Comparison of ENCODE assay signal across 26 cellular contexts in the genomic region with DNA sequence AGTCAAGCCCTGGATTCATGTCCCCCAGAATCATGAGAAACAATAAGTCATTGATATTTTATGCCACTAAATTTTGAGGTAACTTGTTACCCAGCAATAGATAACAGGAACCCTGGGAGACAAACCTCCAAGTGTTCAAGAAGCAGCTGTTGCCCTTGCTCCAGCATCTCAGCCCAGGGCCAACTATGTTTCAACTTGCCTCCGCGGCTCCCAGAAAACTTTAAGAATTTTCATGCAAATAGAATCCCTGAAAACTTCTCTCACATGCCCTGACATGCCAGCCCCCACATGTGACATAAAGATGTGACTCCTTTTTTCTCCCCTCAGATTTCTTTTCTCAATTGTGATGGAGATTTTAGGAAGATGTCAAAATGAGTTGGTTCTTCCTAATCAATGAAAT. TPM values are rescaled to one million over a fixed set of nuclear protein-coding genes. Genes with fewer than 3 reads are reported as not detected.
A peak's percentile ranks its signal among the peaks of the same experiment; 100 is the strongest.
DNase-seq lines count a peak whose midpoint lies in the region; ATAC-seq, FAIRE-seq and TF ChIP-seq lines count a peak whose summit lies in the region.
"Had no signal": no experiment of that assay in that cellular context is flagged by ENCODE, and none has a peak within 500 bp of the region (broad histone marks: within the 10 kb centered on the region; RNA-seq: fewer than 3 reads in every experiment).

No MANE protein-coding gene starts in this region.

- no peaks in the 10 kb centered on the region for H3K4me1 ChIP-seq in CD4-positive, CD25-positive, alpha-beta regulatory T cell (ENCODE audit: control insufficient read depth, insufficient read depth, low read length, poor library complexity, severe bottlenecking)
- peaks cover 9% of the 10 kb centered on the region for H3K4me1 ChIP-seq in foreskin keratinocyte
- H3K4me1 ChIP-seq: BE2C had no signal

- TF ChIP-seq CTCF in bronchial epithelial cell (IDR thresholded peaks at IDR 0.05; ENCODE audit: insufficient read depth, low read length, severe bottlenecking) = no peak
- TF ChIP-seq CTCF in foreskin keratinocyte (conservative IDR thresholded peaks at IDR 0.05) = no peak

- H3K27ac ChIP-seq in CD4-positive, CD25-positive, alpha-beta regulatory T cell (ENCODE audit: insufficient read depth, low read length, poor library complexity, severe bottlenecking) = no peak overlapping the region
- no peak overlapping the region for H3K27ac ChIP-seq in foreskin keratinocyte
- H3K27ac ChIP-seq: BLaER1 had no signal

- no peak for DNase-seq in CD4-positive, CD25-positive, alpha-beta regulatory T cell
- DNase-seq in bronchial epithelial cell (ENCODE audit: low read depth) (peak; percentile 29), foreskin keratinocyte (peak; percentile 65 to 82), T-helper 9 cell (no peak)
- no peak for DNase-seq in activated CD4-positive, alpha-beta T cell treated with anti-CD3 and anti-CD28 coated beads for 48 hours
- DNase-seq in activated naive CD4-positive, alpha-beta T cell treated with anti-CD3 and anti-CD28 coated beads, Interleukin-2, amount 50 U/mL, for 72 hours (ENCODE audit: low spot score in 2 of 2) = no peak
- DNase-seq: 8988T; ACHN; BE2C; C1 segment of cervical spinal cord; CD4-positive, alpha-beta T cell; CD8-positive, alpha-beta memory T cell; COR-L47; DMS 273 treated with DMSO at 0.1 percent for 48 hours; DMS153; DMS53; DMS79; DND-41; EL; GDM1 had no signal

- H3K4me3 Mint-ChIP-seq in CD4-positive, CD25-positive, alpha-beta regulatory T cell = no peak overlapping the region
- H3K4me3 Mint-ChIP-seq: CD14-positive monocyte; CD4-positive, alpha-beta T cell; CD8-positive, alpha-beta memory T cell had no signal

- H3K4me1 Mint-ChIP-seq in CD4-positive, CD25-positive, alpha-beta regulatory T cell = no peaks in the 10 kb centered on the region
- H3K4me1 Mint-ChIP-seq: CD8-positive, alpha-beta memory T cell had no signal

- peaks cover 0 to 7% (median 0%) of the 10 kb centered on the region in 7 donors for H3K9me3 Mint-ChIP-seq in CD4-positive, CD25-positive, alpha-beta regulatory T cell
- no peaks in the 10 kb centered on the region for H3K9me3 Mint-ChIP-seq in activated naive CD4-positive, alpha-beta T cell treated with anti-CD3 and anti-CD28 coated beads, Interleukin-2, amount 50 U/mL, for 72 hours
- H3K9me3 Mint-ChIP-seq: CD4-positive, alpha-beta T cell; CD8-positive, alpha-beta memory T cell had no signal

- H3K27ac Mint-ChIP-seq in CD4-positive, CD25-positive, alpha-beta regulatory T cell = peak overlapping the region in 2 of 3 donors; percentile 40 to 87
- H3K27ac Mint-ChIP-seq in activated naive CD4-positive, alpha-beta T cell treated with anti-CD3 and anti-CD28 coated beads, Interleukin-2, amount 50 U/mL, for 72 hours = no peak overlapping the region
- H3K27ac Mint-ChIP-seq: CD14-positive monocyte; CD4-positive, alpha-beta T cell had no signal

- peaks cover 4% of the 10 kb centered on the region for H3K36me3 Mint-ChIP-seq in CD4-positive, CD25-positive, alpha-beta regulatory T cell
- no peaks in the 10 kb centered on the region for H3K36me3 Mint-ChIP-seq in activated naive CD4-positive, alpha-beta T cell treated with anti-CD3 and anti-CD28 coated beads, Interleukin-2, amount 50 U/mL, for 72 hours
- H3K36me3 Mint-ChIP-seq: CD14-positive monocyte had no signal

- H3K4me3 ChIP-seq in CD4-positive, CD25-positive, alpha-beta regulatory T cell (ENCODE audit: low read depth, low read length) = no peak overlapping the region
- H3K4me3 ChIP-seq in bronchial epithelial cell (ENCODE audit: low read depth, low read length) = no peak overlapping the region
- H3K4me3 ChIP-seq: BLaER1, GM12878 had no signal

- H3K27me3 Mint-ChIP-seq in CD4-positive, CD25-positive, alpha-beta regulatory T cell = no peaks in the 10 kb centered on the region
- H3K27me3 Mint-ChIP-seq: CD4-positive, alpha-beta T cell; CD8-positive, alpha-beta memory T cell had no signal

- H3K36me3 ChIP-seq in CD4-positive, CD25-positive, alpha-beta regulatory T cell (ENCODE audit: control insufficient read depth, insufficient read depth, low read length) = no peaks in the 10 kb centered on the region
- no peaks in the 10 kb centered on the region for H3K36me3 ChIP-seq in bronchial epithelial cell (ENCODE audit: control insufficient read depth, insufficient read depth, low read length)
- H3K36me3 ChIP-seq: BE2C had no signal

- no peak for FAIRE-seq in bronchial epithelial cell (lab: Jason Lieb, UNC)
- FAIRE-seq: A204.1, GM12892, GM18507 had no signal

- no peaks in the 10 kb centered on the region for H3K27me3 ChIP-seq in CD4-positive, CD25-positive, alpha-beta regulatory T cell (ENCODE audit: control insufficient read depth, insufficient read depth, low read length)
- H3K27me3 ChIP-seq in bronchial epithelial cell (ENCODE audit: control insufficient read depth, insufficient read depth, low read length) (no peaks in the 10 kb centered on the region), foreskin keratinocyte (peaks cover 3% of the 10 kb centered on the region)
- H3K27me3 ChIP-seq: BE2C, BLaER1 had no signal

- H3K9me3 ChIP-seq in CD4-positive, CD25-positive, alpha-beta regulatory T cell (ENCODE audit: control insufficient read depth in 2 of 2, low read length in 2 of 2) = no peaks in the 10 kb centered on the region
- H3K9me3 ChIP-seq: BE2C had no signal

- ATAC-seq in CD4-positive, CD25-positive, alpha-beta regulatory T cell (ENCODE audit: low read depth in 2 of 2) = no peak
- peak; percentile 57 for ATAC-seq in foreskin keratinocyte
- ATAC-seq in activated naive CD4-positive, alpha-beta T cell treated with anti-CD3 and anti-CD28 coated beads, Interleukin-2, amount 50 U/mL, for 72 hours = no peak
- ATAC-seq: GM12878 had no signal

RNA-seq across cellular contexts. Expression of gene LYRM9, which starts 22.8 kb away (rescaled TPM):
- total RNA-seq in CD4-positive, CD25-positive, alpha-beta regulatory T cell = 7.5 TPM
- polyA plus RNA-seq in CD4-positive, CD25-positive, alpha-beta regulatory T cell = 10 to 100 TPM; 14.8 to 18.4 (median 15.9) TPM
- total RNA-seq in bronchial epithelial cell (1.3 and 4.1 TPM in 2 replicates), foreskin keratinocyte (1.6 and 2.1 TPM in 2 replicates)
- polyA plus RNA-seq in foreskin keratinocyte = 2.0 and 3.0 TPM in 2 replicates
- 1 to 10 TPM; 1.3 to 4.4 TPM for total RNA-seq in activated naive CD4-positive, alpha-beta T cell treated with anti-CD3 and anti-CD28 coated beads, Interleukin-2, amount 50 U/mL, for 72 hours

Comparison
In these comparisons a context has a peak if more than half of its experiments do, and no peak if none do; other contexts are left out.
1. DNase-seq: peak in bronchial epithelial cell (single experiment) and foreskin keratinocyte (2 of 2); none in CD4-positive, CD25-positive, alpha-beta regulatory T cell (0 of 3), activated CD4-positive, alpha-beta T cell treated with anti-CD3 and anti-CD28 coated beads for 48 hours (single experiment), T-helper 9 cell (single experiment) and activated naive CD4-positive, alpha-beta T cell treated with anti-CD3 and anti-CD28 coated beads, Interleukin-2, amount 50 U/mL, for 72 hours (0 of 2).
2. H3K27ac Mint-ChIP-seq: peak in CD4-positive, CD25-positive, alpha-beta regulatory T cell (2 of 3); none in activated naive CD4-positive, alpha-beta T cell treated with anti-CD3 and anti-CD28 coated beads, Interleukin-2, amount 50 U/mL, for 72 hours (0 of 2).